ENCODE assay signal across 25 cellular contexts in the genomic region with DNA sequence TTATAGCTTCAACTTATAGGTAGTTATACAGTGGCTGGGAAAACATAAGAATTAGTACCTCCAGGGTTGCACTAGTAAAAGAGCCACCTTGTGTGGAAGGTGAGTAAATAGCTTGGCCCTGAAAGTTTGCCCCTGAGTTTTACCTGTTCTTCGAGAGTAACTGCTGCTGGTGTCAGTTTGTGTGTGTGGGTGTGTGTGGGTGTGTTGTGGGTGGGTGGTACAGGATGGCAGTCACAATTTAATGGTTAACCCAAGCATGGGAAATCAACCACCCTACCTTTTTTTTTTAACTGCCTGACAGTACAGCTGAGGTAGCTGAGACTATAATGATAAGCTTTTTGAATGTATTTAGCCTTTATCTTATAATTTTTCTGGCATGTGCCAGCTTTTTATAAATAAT.
DNase-seq lines count a peak whose midpoint lies in the region; ATAC-seq, FAIRE-seq and TF ChIP-seq lines count a peak whose summit lies in the region.
"Had no signal": no experiment of that assay in that cellular context is flagged by ENCODE, and none has a peak within 500 bp of the region (broad histone marks: within the 10 kb centered on the region; RNA-seq: fewer than 3 reads in every experiment).

No MANE protein-coding gene starts in this region.

- no peak for TF ChIP-seq CTCF in kidney epithelial cell (IDR thresholded peaks at IDR 0.05; ENCODE audit: insufficient read depth, low read length, poor library complexity, severe bottlenecking)
- no peak for TF ChIP-seq CTCF in transverse colon (IDR thresholded peaks at IDR 0.05)

- H3K27me3 ChIP-seq in kidney epithelial cell (ENCODE audit: control insufficient read depth, insufficient read depth, low read length) (no peaks in the 10 kb centered on the region), transverse colon (no peaks in the 10 kb centered on the region)

- intact Hi-C loops in transverse colon (cut with DNase I; ENCODE audit: low total_unique reads) = no loop called here

- 68% methylated on average over 1 of the region's 1 CpG; no CpG with 5 or more reads in 1 of the 2 donors for WGBS in transverse colon (ENCODE audit: low coverage in 1 of 2), 2 donors

- no peaks in the 10 kb centered on the region for H3K36me3 ChIP-seq in kidney epithelial cell (ENCODE audit: control insufficient read depth, insufficient read depth, low read length)
- peaks cover 0 to 26% (median 11%) of the 10 kb centered on the region in 4 donors for H3K36me3 ChIP-seq in transverse colon

- peak; percentile 85 for FAIRE-seq in HTR-8/SVneo (lab: Jason Lieb, UNC)
- FAIRE-seq: H54 had no signal

- H3K27ac ChIP-seq in transverse colon = peak overlapping the region; percentile 24 to 53 (median 36)
- H3K27ac ChIP-seq: SK-N-MC had no signal

- no peak overlapping the region for H3K4me3 ChIP-seq in kidney epithelial cell (ENCODE audit: low read depth, low read length)
- H3K4me3 ChIP-seq in transverse colon = no peak overlapping the region
- H3K4me3 ChIP-seq: SK-N-MC had no signal

- peaks cover 0 to 13% (median 0%) of the 10 kb centered on the region in 4 donors for H3K4me1 ChIP-seq in transverse colon

- TF ChIP-seq POLR2A in transverse colon (IDR thresholded peaks at IDR 0.05) = no peak

- no peak for TF ChIP-seq EP300 in transverse colon (IDR thresholded peaks at IDR 0.05; ENCODE audit: low read depth)

- H3K9me3 ChIP-seq in transverse colon = no peaks in the 10 kb centered on the region

- in situ Hi-C loops in transverse colon (cut with MboI; ENCODE audit: low pct_ligation_motif_present in 1 of 4, low pct_unique_long_range_greater_than_20kb in 1 of 4, low sequenced_read_pairs in 3 of 4) = no loop called here

- no peak for DNase-seq in HTR-8/SVneo (ENCODE audit: insufficient read length, low spot score)
- peak; percentile 10 for DNase-seq in kidney epithelial cell (ENCODE audit: low read depth)
- peak; percentile 17 for DNase-seq in mucosa of gallbladder (ENCODE audit: low spot score)
- peak; percentile 77 for DNase-seq in transverse colon
- no peak for DNase-seq in activated naive CD4-positive, alpha-beta T cell treated with Interleukin-2 at 50 U/mL for 16 hours
- DNase-seq in hepatic stellate cell (ENCODE audit: low spot score) = no peak
- DNase-seq: C1 segment of cervical spinal cord; CD4-positive, alpha-beta memory T cell; COR-L47; DMS53; IMR-90; NCI-H1048; NCI-H1417; NCI-H1694 treated with DMSO at 0.1 percent for 48 hours; NCI-H2081 treated with DMSO at 0.1 percent for 48 hours; NCI-H2171; NCI-H226; NCI-H510A; NCI-H69; SHP77 treated with DMSO at 0.1 percent for 48 hours; SW 1271 had no signal

- no peak for ATAC-seq in GM18520 (IDR thresholded peaks at IDR 0.05; ENCODE audit: unreplicated experiment)
- ATAC-seq: Panc1 had no signal

Comparison
In these comparisons a context has a peak if more than half of its experiments do, and no peak if none do; other contexts are left out.
1. DNase-seq: peak in kidney epithelial cell (single experiment), mucosa of gallbladder (single experiment) and transverse colon (single experiment); none in HTR-8/SVneo (single experiment), activated naive CD4-positive, alpha-beta T cell treated with Interleukin-2 at 50 U/mL for 16 hours (single experiment) and hepatic stellate cell (single experiment).